ENCODE assay signal across 8 cellular contexts in genomic region chr4:173990126-173990878, GRCh38.
A peak's percentile ranks its signal among the peaks of the same experiment; 100 is the strongest.
DNase-seq lines count a peak whose midpoint lies in the region; ATAC-seq and TF ChIP-seq lines count a peak whose summit lies in the region.

No MANE protein-coding gene starts in this region.

- peak; percentile 32; the same call in 1 of the 2 replicates for TF ChIP-seq CTCF in GM12874 (IDR thresholded peaks at IDR 0.05; ENCODE audit: insufficient read depth, low read depth, low read length)

- H3K9ac ChIP-seq in muscle layer of colon (ENCODE audit: low read length), result no peak overlapping the region

- ATAC-seq in GM19035 (IDR thresholded peaks at IDR 0.05; ENCODE audit: unreplicated experiment), result no peak
- no peak for ATAC-seq in HG03565 (IDR thresholded peaks at IDR 0.05; ENCODE audit: unreplicated experiment)
- ATAC-seq in activated T-cell treated with anti-CD3 and anti-CD28 coated beads, Interleukin-2, amount 50 U/mL, for 4 hours, result no peak

- no peak overlapping the region for H3K4me3 Mint-ChIP-seq in activated T-cell treated with anti-CD3 and anti-CD28 coated beads, Interleukin-2, amount 50 U/mL, for 4 hours

- H3K27ac ChIP-seq in muscle layer of colon (ENCODE audit: low read depth, low read length), result peak overlapping the region; percentile 63

- no peaks in the 10 kb centered on the region for H3K9me3 Mint-ChIP-seq in activated T-cell treated with anti-CD3 and anti-CD28 coated beads, Interleukin-2, amount 50 U/mL, for 4 hours

- no peaks in the 10 kb centered on the region for H3K36me3 Mint-ChIP-seq in activated T-cell treated with anti-CD3 and anti-CD28 coated beads, Interleukin-2, amount 50 U/mL, for 4 hours (ENCODE audit: insufficient read depth)

- H3K4me3 ChIP-seq in muscle layer of colon (ENCODE audit: low read depth in 1 of 2, low read length in 2 of 2), result no peak overlapping the region

- no peaks in the 10 kb centered on the region for H3K9me3 ChIP-seq in muscle layer of colon (ENCODE audit: low read length)

- no peaks in the 10 kb centered on the region for H3K36me3 ChIP-seq in muscle layer of colon (ENCODE audit: insufficient read depth, low read length)

- DNase-seq in NCI-H146 (lab: John Stamatoyannopoulos, UW) (peak; percentile 41), dedifferentiated amniotic fluid mesenchymal stem cell (ENCODE audit: extremely low spot score) (peak; percentile 62), HK-2 (ENCODE audit: unreplicated experiment) (no peak)
- DNase-seq in activated T-cell treated with anti-CD3 and anti-CD28 coated beads, Interleukin-2, amount 50 U/mL, for 4 hours, result no peak

- no peaks in the 10 kb centered on the region for H3K27me3 ChIP-seq in muscle layer of colon (ENCODE audit: control insufficient read depth in 1 of 2, insufficient read depth in 2 of 2, low read length in 2 of 2)

- H3K4me1 ChIP-seq in muscle layer of colon (ENCODE audit: insufficient read depth, low read length), result peaks cover 22% of the 10 kb centered on the region

- H3K4me1 Mint-ChIP-seq in activated T-cell treated with anti-CD3 and anti-CD28 coated beads, Interleukin-2, amount 50 U/mL, for 4 hours (ENCODE audit: low read depth), result no peaks in the 10 kb centered on the region

- peaks cover 4% of the 10 kb centered on the region for H3K27me3 Mint-ChIP-seq in activated T-cell treated with anti-CD3 and anti-CD28 coated beads, Interleukin-2, amount 50 U/mL, for 4 hours (ENCODE audit: low read depth)

Comparison
In these comparisons a context has a peak if more than half of its experiments do, and no peak if none do; other contexts are left out.
1. DNase-seq: peak in NCI-H146 (single experiment) and dedifferentiated amniotic fluid mesenchymal stem cell (single experiment); none in HK-2 (single experiment) and activated T-cell treated with anti-CD3 and anti-CD28 coated beads, Interleukin-2, amount 50 U/mL, for 4 hours (single experiment).